ENCODE assay signal across 10 cellular contexts in genomic region chr1:196115641-196116040, GRCh38.
DNase-seq lines count a peak whose midpoint lies in the region; ATAC-seq and TF ChIP-seq lines count a peak whose summit lies in the region.
"Had no signal": no experiment of that assay in that cellular context is flagged by ENCODE, and none has a peak within 500 bp of the region (broad histone marks: within the 10 kb centered on the region; RNA-seq: fewer than 3 reads in every experiment).

No MANE protein-coding gene starts in this region.

- no peak for ATAC-seq in GM21526 (IDR thresholded peaks at IDR 0.05; ENCODE audit: low FRiP score, unreplicated experiment)
- ATAC-seq: A549 had no signal

- no peak for TF ChIP-seq RAD21 in Ishikawa (IDR thresholded peaks at IDR 0.05; ENCODE audit: low read depth)

- peak; percentile 47 for DNase-seq in A172 (ENCODE audit: low spot score)
- peak; percentile 85 for DNase-seq in dedifferentiated amniotic fluid mesenchymal stem cell (ENCODE audit: extremely low spot score)
- peak; percentile 56 for DNase-seq in kidney glomerular epithelial cell (lab: John Stamatoyannopoulos, UW)
- no peak for DNase-seq in KG1 (lab: John Stamatoyannopoulos, UW)
- DNase-seq in activated CD4-positive, alpha-beta T cell treated with anti-CD3 and anti-CD28 coated beads, Interleukin-2, amount 50 U/mL, for 1 hour = no peak
- DNase-seq in effector CD8-positive, alpha-beta T cell (lab: John Stamatoyannopoulos, UW) = no peak
- DNase-seq: NCI-H1436 had no signal

- TF ChIP-seq EP300 in Ishikawa (IDR thresholded peaks at IDR 0.05; ENCODE audit: borderline replicate concordance) = no peak

TF ChIP-seq in Ishikawa, 13 proteins besides CTCF, POLR2A, EP300 and RAD21:
- no peak for TF ChIP-seq CREB1 (IDR thresholded peaks at IDR 0.05; ENCODE audit: low read depth)
- TF ChIP-seq USF1 (IDR thresholded peaks at IDR 0.05) = no peak
- TF ChIP-seq TEAD4 (IDR thresholded peaks at IDR 0.05) = peak; percentile 68
- no peak for TF ChIP-seq TAF1 (IDR thresholded peaks at IDR 0.05; ENCODE audit: low read depth)
- no peak for TF ChIP-seq FOXM1 (IDR thresholded peaks at IDR 0.05; ENCODE audit: borderline replicate concordance, low read depth)
- no peak for TF ChIP-seq TCF12 (IDR thresholded peaks at IDR 0.05; ENCODE audit: low read depth)
- 0 out of 2 replicates have a peak, but pooled peaks have one; percentile 17 for TF ChIP-seq YY1 (IDR thresholded peaks at IDR 0.05; ENCODE audit: low read depth)
- TF ChIP-seq ZBTB7A (IDR thresholded peaks at IDR 0.05; ENCODE audit: low read depth) = no peak
- no peak for TF ChIP-seq CEBPB (IDR thresholded peaks at IDR 0.05)
- peak; percentile 55 for TF ChIP-seq NFIC (IDR thresholded peaks at IDR 0.05)
- TF ChIP-seq REST (IDR thresholded peaks at IDR 0.05; ENCODE audit: low read depth) = no peak
- TF ChIP-seq MAX (IDR thresholded peaks at IDR 0.05) = peak; percentile 79
- no peak for TF ChIP-seq EGR1 (IDR thresholded peaks at IDR 0.05)

Comparison
In these comparisons a context has a peak if more than half of its experiments do, and no peak if none do; other contexts are left out.
1. DNase-seq: peak in A172 (single experiment), dedifferentiated amniotic fluid mesenchymal stem cell (single experiment) and kidney glomerular epithelial cell (single experiment); none in KG1 (single experiment), activated CD4-positive, alpha-beta T cell treated with anti-CD3 and anti-CD28 coated beads, Interleukin-2, amount 50 U/mL, for 1 hour (single experiment) and effector CD8-positive, alpha-beta T cell (single experiment).